ENCODE assay signal across 40 cellular contexts in genomic region chr2:134795765-134796164, GRCh38. TPM values are rescaled to one million over a fixed set of nuclear protein-coding genes. Genes with fewer than 3 reads are reported as not detected.
"Had no signal": no experiment of that assay in that cellular context is flagged by ENCODE, and none has a peak within 500 bp of the region (broad histone marks: within the 10 kb centered on the region; RNA-seq: fewer than 3 reads in every experiment).

No MANE protein-coding gene starts in this region.

- H3K9me3 Mint-ChIP-seq: activated B cell treated with CpG ODN at 0.5 μM for 24 hours; activated CD4-positive, alpha-beta memory T cell treated with anti-CD3 and anti-CD28 coated beads for 36 hours; activated CD8-positive, alpha-beta T cell treated with anti-CD3 and anti-CD28 coated beads for 36 hours; activated naive CD4-positive, alpha-beta T cell treated with anti-CD3 and anti-CD28 coated beads for 36 hours; activated naive CD4-positive, alpha-beta T cell treated with anti-CD3 and anti-CD28 coated beads, Interleukin-2, amount 50 U/mL, for 72 hours; activated naive CD8-positive, alpha-beta T cell treated with anti-CD3 and anti-CD28 coated beads for 36 hours; activated T-cell treated with anti-CD3 and anti-CD28 coated beads, Interleukin-2, amount 50 U/mL, for 4 hours; activated T-cell treated with anti-CD3 and anti-CD28 coated beads, Interleukin-2, amount 50 U/mL, for 72 hours; activated T-helper 1 cell treated with anti-CD3 and anti-CD28 coated beads, Interleukin-12 subunit alpha, Interleukin-12 subunit beta, Interleukin-2, Interleukin-4 antibody, amounts not matched to agents 30 ng/mL and 10 ng/mL and 1 ng/mL, durations not matched to agents 14 hours and 24 hours and 36 hours; activated T-helper 17 cell treated with anti-CD3 and anti-CD28 coated beads, Interleukin-2, amount 50 U/mL, for 72 hours; central memory CD8-positive, alpha-beta T cell; T-helper 1 cell treated with Interleukin-12 subunit alpha and Interleukin-12 subunit beta and Interleukin-4 antibody, amounts not matched to agents 30 μg/mL and 1 μg/mL, for 36 hours; T-helper 2 cell treated with Interferon-gamma antibody and Interleukin-4, amounts not matched to agents 5 μg/mL and 100 μg/mL, for 36 hours had no signal

- H3K4me1 Mint-ChIP-seq: activated B cell treated with CpG ODN at 0.5 μM for 24 hours; activated CD4-positive, alpha-beta T cell treated with anti-CD3 and anti-CD28 coated beads, Interleukin-2, amount 10 ng/mL, durations not matched to agents 24 days and 14 days; activated naive CD8-positive, alpha-beta T cell treated with anti-CD3 and anti-CD28 coated beads for 36 hours; activated T-helper 17 cell treated with anti-CD3 and anti-CD28 coated beads, Interleukin-2, amount 50 U/mL, for 72 hours; central memory CD8-positive, alpha-beta T cell had no signal

- H3K27me3 Mint-ChIP-seq: activated T-helper 17 cell treated with anti-CD3 and anti-CD28 coated beads, Interleukin-2, amount 50 U/mL, for 72 hours had no signal

- DNase-seq: activated B cell treated with CpG ODN at 0.5 μM for 24 hours; activated CD4-positive, alpha-beta memory T cell treated with anti-CD3 and anti-CD28 coated beads for 36 hours; activated CD4-positive, alpha-beta T cell treated with anti-CD3 and anti-CD28 coated beads for 4 hours; activated CD4-positive, alpha-beta T cell treated with anti-CD3 and anti-CD28 coated beads, Interleukin-2, amount 10 ng/mL, durations not matched to agents 24 days and 14 days; activated CD4-positive, CD25-positive, alpha-beta regulatory T cell treated with anti-CD3 and anti-CD28 coated beads, Interleukin-2, amount 50 U/mL, for 72 hours; activated CD8-positive, alpha-beta memory T cell treated with anti-CD3 and anti-CD28 coated beads, Interleukin-2, amount 50 U/mL, for 4 hours; activated CD8-positive, alpha-beta T cell treated with anti-CD3 and anti-CD28 coated beads for 36 hours; activated effector memory CD4-positive, alpha-beta T cell treated with anti-CD3 and anti-CD28 coated beads, Interleukin-2, amount 50 U/mL, for 16 hours; activated gamma-delta T cell treated with Interleukin-2 at 50 U/mL for 16 hours; activated naive CD4-positive, alpha-beta T cell; activated naive CD4-positive, alpha-beta T cell treated with anti-CD3 and anti-CD28 coated beads for 36 hours; activated naive CD4-positive, alpha-beta T cell treated with anti-CD3 and anti-CD28 coated beads, Interleukin-2, amount 50 U/mL, for 16 hours; activated naive CD8-positive, alpha-beta T cell treated with anti-CD3 and anti-CD28 coated beads for 36 hours; activated T-cell treated with anti-CD3 and anti-CD28 coated beads for 4 hours; activated T-cell treated with anti-CD3 and anti-CD28 coated beads, Interleukin-2, amount 50 U/mL, for 1 hour; activated T-cell treated with anti-CD3 and anti-CD28 coated beads, Interleukin-2, amount 50 U/mL, for 4 hours; activated T-cell treated with anti-CD3 and anti-CD28 coated beads, Interleukin-2, amount 50 U/mL, for 72 hours; adrenal gland; amniotic stem cell; aorta; body of pancreas; brain microvascular endothelial cell; caudate nucleus; cerebellar nuclear complex; T-helper 1 cell; T-helper 2 cell; T-helper 9 cell had no signal

- H3K36me3 Mint-ChIP-seq: activated CD4-positive, alpha-beta memory T cell treated with anti-CD3 and anti-CD28 coated beads for 36 hours; activated naive CD4-positive, alpha-beta T cell treated with anti-CD3 and anti-CD28 coated beads, Interleukin-2, amount 50 U/mL, for 72 hours; activated naive CD8-positive, alpha-beta T cell treated with anti-CD3 and anti-CD28 coated beads for 36 hours had no signal

- ATAC-seq: activated CD8-positive, alpha-beta T cell treated with anti-CD3 and anti-CD28 coated beads for 36 hours; activated naive CD4-positive, alpha-beta T cell treated with anti-CD3 and anti-CD28 coated beads, Interleukin-2, amount 50 U/mL, for 72 hours; activated T-cell treated with anti-CD3 and anti-CD28 coated beads, Interleukin-2, amount 50 U/mL, for 4 hours; activated T-cell treated with anti-CD3 and anti-CD28 coated beads, Interleukin-2, amount 50 U/mL, for 72 hours; activated T-helper 17 cell treated with anti-CD3 and anti-CD28 coated beads, Interleukin-2, amount 50 U/mL, for 72 hours; body of pancreas had no signal

- H3K27ac ChIP-seq: adrenal gland, body of pancreas, brain microvascular endothelial cell, breast epithelium, cardiac muscle cell, VCaP had no signal

- H3K4me3 ChIP-seq: adrenal gland, body of pancreas, breast epithelium, cardiac muscle cell had no signal

- H3K27ac Mint-ChIP-seq: activated B cell treated with CpG ODN at 0.5 μM for 24 hours; activated CD4-positive, alpha-beta memory T cell treated with anti-CD3 and anti-CD28 coated beads for 36 hours; activated CD4-positive, alpha-beta T cell treated with anti-CD3 and anti-CD28 coated beads, Interleukin-2, amount 10 ng/mL, durations not matched to agents 24 days and 14 days; activated CD8-positive, alpha-beta T cell treated with anti-CD3 and anti-CD28 coated beads for 36 hours; activated naive CD4-positive, alpha-beta T cell treated with anti-CD3 and anti-CD28 coated beads for 36 hours; activated naive CD4-positive, alpha-beta T cell treated with anti-CD3 and anti-CD28 coated beads, Interleukin-2, amount 50 U/mL, for 72 hours; activated naive CD8-positive, alpha-beta T cell treated with anti-CD3 and anti-CD28 coated beads for 36 hours; activated T-cell treated with anti-CD3 and anti-CD28 coated beads, Interleukin-2, amount 50 U/mL, for 72 hours; activated T-helper 1 cell treated with anti-CD3 and anti-CD28 coated beads, Interleukin-12 subunit alpha, Interleukin-12 subunit beta, Interleukin-2, Interleukin-4 antibody, amounts not matched to agents 30 ng/mL and 10 ng/mL and 1 ng/mL, durations not matched to agents 14 hours and 24 hours and 36 hours; activated T-helper 17 cell treated with anti-CD3 and anti-CD28 coated beads, Interleukin-2, amount 50 U/mL, for 72 hours; T-helper 1 cell treated with Interleukin-12 subunit alpha and Interleukin-12 subunit beta and Interleukin-4 antibody, amounts not matched to agents 30 μg/mL and 1 μg/mL, for 36 hours; T-helper 2 cell treated with Interferon-gamma antibody and Interleukin-4, amounts not matched to agents 5 μg/mL and 100 μg/mL, for 36 hours had no signal

- H3K27me3 ChIP-seq: adrenal gland, body of pancreas, brain microvascular endothelial cell, breast epithelium, cardiac muscle cell had no signal

- FAIRE-seq: astrocyte, TTC549 had no signal

- H3K36me3 ChIP-seq: adrenal gland, brain microvascular endothelial cell, breast epithelium, cardiac muscle cell had no signal

- H3K4me3 Mint-ChIP-seq: activated B cell treated with CpG ODN at 0.5 μM for 24 hours; activated CD4-positive, alpha-beta memory T cell treated with anti-CD3 and anti-CD28 coated beads for 36 hours; activated CD4-positive, alpha-beta T cell treated with anti-CD3 and anti-CD28 coated beads, Interleukin-2, amount 10 ng/mL, durations not matched to agents 24 days and 14 days; activated CD8-positive, alpha-beta T cell treated with anti-CD3 and anti-CD28 coated beads for 36 hours; activated naive CD4-positive, alpha-beta T cell treated with anti-CD3 and anti-CD28 coated beads for 36 hours; activated naive CD8-positive, alpha-beta T cell treated with anti-CD3 and anti-CD28 coated beads for 36 hours; activated T-cell treated with anti-CD3 and anti-CD28 coated beads, Interleukin-2, amount 50 U/mL, for 4 hours; activated T-cell treated with anti-CD3 and anti-CD28 coated beads, Interleukin-2, amount 50 U/mL, for 72 hours; activated T-helper 1 cell treated with anti-CD3 and anti-CD28 coated beads, Interleukin-12 subunit alpha, Interleukin-12 subunit beta, Interleukin-2, Interleukin-4 antibody, amounts not matched to agents 30 ng/mL and 10 ng/mL and 1 ng/mL, durations not matched to agents 14 hours and 24 hours and 36 hours; activated T-helper 17 cell treated with anti-CD3 and anti-CD28 coated beads, Interleukin-2, amount 50 U/mL, for 72 hours; central memory CD8-positive, alpha-beta T cell; T-helper 1 cell treated with Interleukin-12 subunit alpha and Interleukin-12 subunit beta and Interleukin-4 antibody, amounts not matched to agents 30 μg/mL and 1 μg/mL, for 36 hours; T-helper 2 cell treated with Interferon-gamma antibody and Interleukin-4, amounts not matched to agents 5 μg/mL and 100 μg/mL, for 36 hours had no signal

RNA-seq across cellular contexts. Expression of gene ACMSD, which starts 42.7 kb away (rescaled TPM):
- total RNA-seq: activated B cell treated with CpG ODN at 0.5 μM for 24 hours; activated CD4-positive, alpha-beta memory T cell treated with anti-CD3 and anti-CD28 coated beads for 36 hours; activated CD4-positive, alpha-beta T cell treated with anti-CD3 and anti-CD28 coated beads, Interleukin-2, amount 10 ng/mL, durations not matched to agents 24 days and 14 days; activated CD8-positive, alpha-beta memory T cell treated with anti-CD3 and anti-CD28 coated beads for 36 hours; activated CD8-positive, alpha-beta T cell treated with anti-CD3 and anti-CD28 coated beads for 36 hours; activated naive CD4-positive, alpha-beta T cell treated with anti-CD3 and anti-CD28 coated beads for 36 hours; activated naive CD4-positive, alpha-beta T cell treated with anti-CD3 and anti-CD28 coated beads, Interleukin-2, amount 50 U/mL, for 72 hours; activated naive CD8-positive, alpha-beta T cell treated with anti-CD3 and anti-CD28 coated beads for 36 hours; activated T-cell treated with anti-CD3 and anti-CD28 coated beads, Interleukin-2, amount 50 U/mL, for 4 hours; activated T-cell treated with anti-CD3 and anti-CD28 coated beads, Interleukin-2, amount 50 U/mL, for 72 hours; activated T-helper 1 cell treated with anti-CD3 and anti-CD28 coated beads, Interleukin-12 subunit alpha, Interleukin-12 subunit beta, Interleukin-2, Interleukin-4 antibody, amounts not matched to agents 30 ng/mL and 10 ng/mL and 1 ng/mL, durations not matched to agents 14 hours and 24 hours and 36 hours; activated T-helper 17 cell treated with anti-CD3 and anti-CD28 coated beads, Interleukin-2, amount 50 U/mL, for 72 hours; aorta; astrocyte; cardiac muscle cell; chondrocyte had no signal
